In the genomic region with DNA sequence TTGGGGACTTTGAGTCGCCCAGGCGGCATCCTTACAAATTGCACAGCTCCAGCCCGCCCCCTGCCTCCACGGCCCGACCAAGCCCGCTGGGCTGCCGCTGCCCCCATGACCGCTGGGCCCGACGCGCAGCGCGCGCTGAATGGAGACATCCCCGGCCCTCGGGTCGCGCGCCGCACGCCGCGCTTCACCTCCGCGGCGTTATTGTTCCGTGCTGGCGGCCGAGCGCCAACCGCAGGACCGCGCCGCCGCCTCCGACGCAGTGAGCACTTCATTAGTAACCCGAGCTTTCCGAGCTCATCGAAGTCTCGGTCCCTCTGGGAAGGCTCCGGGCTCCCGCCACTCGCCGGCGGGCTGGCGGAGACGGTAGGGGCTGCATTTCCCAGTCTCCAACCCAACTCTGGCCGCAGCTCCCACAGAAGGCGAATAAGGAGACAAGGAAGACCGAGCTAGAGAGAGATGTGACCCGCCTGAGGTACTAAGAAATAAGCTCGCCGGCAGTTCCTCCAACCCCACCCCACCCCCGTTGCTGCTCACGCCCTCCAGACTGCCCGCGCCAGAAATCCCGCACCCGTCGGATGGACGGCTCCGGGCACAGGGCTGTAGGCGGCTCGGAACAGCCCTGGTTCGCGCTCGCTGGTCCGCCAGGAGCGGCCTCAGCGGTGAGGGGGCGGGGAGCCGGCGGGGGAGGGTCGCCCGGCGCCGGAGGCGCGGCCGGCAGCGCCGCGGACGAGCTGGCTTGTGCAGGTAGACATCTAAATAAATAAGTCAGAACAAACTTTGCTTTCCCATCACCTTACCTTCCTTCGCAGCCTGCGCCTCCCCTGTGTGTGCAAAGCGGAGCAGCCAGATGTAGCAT, we compare ENCODE assay signal across 8 cellular contexts. TPM values are rescaled to one million over a fixed set of nuclear protein-coding genes. Genes with fewer than 3 reads are reported as not detected.
DNase-seq lines count a peak whose midpoint lies in the region; ATAC-seq and TF ChIP-seq lines count a peak whose summit lies in the region.

No MANE protein-coding gene starts in this region.

- peak overlapping the region; percentile 63 for H3K27ac Mint-ChIP-seq in activated CD4-positive, alpha-beta T cell treated with anti-CD3 and anti-CD28 coated beads, Interleukin-2, amount 10 ng/mL, durations not matched to agents 24 days and 14 days

- no peaks in the 10 kb centered on the region for H3K9me3 Mint-ChIP-seq in activated CD4-positive, alpha-beta T cell treated with anti-CD3 and anti-CD28 coated beads, Interleukin-2, amount 10 ng/mL, durations not matched to agents 24 days and 14 days

- H3K27me3 ChIP-seq in ascending aorta (peaks cover 7% of the 10 kb centered on the region), iPS-18a (ENCODE audit: control insufficient read depth, insufficient read depth, low read length) (peaks cover 47% of the 10 kb centered on the region)

- H3K36me3 ChIP-seq in ascending aorta (no peaks in the 10 kb centered on the region), iPS-18a (ENCODE audit: control insufficient read depth, low read depth, low read length) (no peaks in the 10 kb centered on the region)

- no peaks in the 10 kb centered on the region for H3K9me3 ChIP-seq in ascending aorta
- H3K9me3 ChIP-seq in iPS-18a (ENCODE audit: control insufficient read depth, low read depth, low read length) = no peaks in the 10 kb centered on the region

- H3K4me3 Mint-ChIP-seq in activated CD4-positive, alpha-beta T cell treated with anti-CD3 and anti-CD28 coated beads, Interleukin-2, amount 10 ng/mL, durations not matched to agents 24 days and 14 days = peak overlapping the region; percentile 79

- H3K4me3 ChIP-seq in ascending aorta (peak overlapping the region; percentile 51 to 67), iPS-18a (ENCODE audit: low read length) (peak overlapping the region; percentile 95)

- peak overlapping the region; percentile 67 for H3K9ac ChIP-seq in iPS-18a (ENCODE audit: low read length)

- TF ChIP-seq CTCF in ascending aorta (IDR thresholded peaks at IDR 0.05) = no peak

- intact Hi-C loops in activated CD4-positive, alpha-beta T cell treated with anti-CD3 and anti-CD28 coated beads, Interleukin-2, amount 10 ng/mL, durations not matched to agents 24 days and 14 days (cut with micrococcal nuclease) = no loop called here
- intact Hi-C loops in ascending aorta (cut with DNase I) = no loop called here

- peaks cover 11% of the 10 kb centered on the region for H3K4me1 Mint-ChIP-seq in activated CD4-positive, alpha-beta T cell treated with anti-CD3 and anti-CD28 coated beads, Interleukin-2, amount 10 ng/mL, durations not matched to agents 24 days and 14 days

- no peak for ATAC-seq in HG02759 (IDR thresholded peaks at IDR 0.05; ENCODE audit: unreplicated experiment)

- peaks cover 56% of the 10 kb centered on the region for H3K27me3 Mint-ChIP-seq in activated CD4-positive, alpha-beta T cell treated with anti-CD3 and anti-CD28 coated beads, Interleukin-2, amount 10 ng/mL, durations not matched to agents 24 days and 14 days

- H3K27ac ChIP-seq in ascending aorta (no peak overlapping the region), iPS-18a (ENCODE audit: low read length) (no peak overlapping the region)

- no peaks in the 10 kb centered on the region for H3K36me3 Mint-ChIP-seq in activated CD4-positive, alpha-beta T cell treated with anti-CD3 and anti-CD28 coated beads, Interleukin-2, amount 10 ng/mL, durations not matched to agents 24 days and 14 days (ENCODE audit: low read depth)

- peak; percentile 54 for DNase-seq in activated CD4-positive, alpha-beta T cell treated with anti-CD3 and anti-CD28 coated beads, Interleukin-2, amount 10 ng/mL, durations not matched to agents 24 days and 14 days
- no peak for DNase-seq in activated CD4-positive, alpha-beta T cell treated with anti-CD3 and anti-CD28 coated beads, Interleukin-2, amount 50 U/mL, for 4 hours
- DNase-seq in NCI-H2029 treated with DMSO at 0.1 percent for 48 hours (lab: John Stamatoyannopoulos, UW) (peak; percentile 59), ascending aorta (ENCODE audit: low spot score in 2 of 2) (peak in 1 of 2 donors; percentile 62), retina (peak; percentile 92), activated gamma-delta T cell (lab: John Stamatoyannopoulos, UW) (no peak)

- peaks cover 9 to 13% of the 10 kb centered on the region in 2 donors for H3K4me1 ChIP-seq in ascending aorta
- H3K4me1 ChIP-seq in iPS-18a (ENCODE audit: control insufficient read depth, low read depth, low read length) = peaks cover 6% of the 10 kb centered on the region

RNA-seq across cellular contexts. Expression of a gene that starts 0.7 kb away (rescaled TPM):
- not detected in 2 replicates for total RNA-seq in activated CD4-positive, alpha-beta T cell treated with anti-CD3 and anti-CD28 coated beads, Interleukin-2, amount 10 ng/mL, durations not matched to agents 24 days and 14 days
- total RNA-seq in ascending aorta = 0.43 TPM

Comparison
In these comparisons a context has a peak if more than half of its experiments do, and no peak if none do; other contexts are left out.
1. DNase-seq: peak in activated CD4-positive, alpha-beta T cell treated with anti-CD3 and anti-CD28 coated beads, Interleukin-2, amount 10 ng/mL, durations not matched to agents 24 days and 14 days (single experiment), NCI-H2029 treated with DMSO at 0.1 percent for 48 hours (single experiment) and retina (single experiment); none in activated CD4-positive, alpha-beta T cell treated with anti-CD3 and anti-CD28 coated beads, Interleukin-2, amount 50 U/mL, for 4 hours (0 of 2) and activated gamma-delta T cell (single experiment).